In the genomic region with DNA sequence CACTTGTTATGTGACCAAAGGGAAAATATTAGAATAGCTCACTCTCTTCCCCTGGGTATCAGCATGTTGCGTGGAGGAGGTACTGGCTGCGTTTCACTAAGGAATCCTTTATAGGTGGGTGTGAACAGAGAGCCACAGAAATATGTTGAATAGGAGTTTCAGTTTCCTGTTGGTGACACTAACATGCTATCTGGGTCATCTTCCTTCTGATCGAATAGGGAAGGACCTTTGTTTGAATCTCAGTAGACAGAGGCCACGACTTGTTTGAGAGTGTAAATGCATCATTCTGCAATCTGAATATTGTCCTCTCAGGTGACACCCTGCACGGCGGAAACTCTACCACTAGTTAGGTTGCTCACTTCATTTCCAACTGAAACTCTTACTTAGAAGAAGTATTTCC, we compare ENCODE assay signal across 12 cellular contexts.
DNase-seq lines count a peak whose midpoint lies in the region; ATAC-seq and TF ChIP-seq lines count a peak whose summit lies in the region.
"Had no signal": no experiment of that assay in that cellular context is flagged by ENCODE, and none has a peak within 500 bp of the region (broad histone marks: within the 10 kb centered on the region; RNA-seq: fewer than 3 reads in every experiment).

No MANE protein-coding gene starts in this region.

- H3K4me1 ChIP-seq in gastrocnemius medialis, result peaks cover 21 to 29% of the 10 kb centered on the region in 2 donors

- no peak for TF ChIP-seq CTCF in gastrocnemius medialis (IDR thresholded peaks at IDR 0.05 in 4 of 5, conservative IDR thresholded peaks at IDR 0.05 in 1 of 5)

- DNase-seq in AML-193 (lab: John Stamatoyannopoulos, UW) (no peak), NCI-H2029 (lab: John Stamatoyannopoulos, UW) (no peak), gastrocnemius medialis (no peak), NCI-H2107 treated with DMSO at 0.1 percent for 48 hours (lab: John Stamatoyannopoulos, UW; ENCODE audit: unreplicated experiment) (no peak)
- DNase-seq: activated B cell treated with CpG ODN at 0.5 μM for 24 hours; MG63; stimulated activated naive CD4-positive, alpha-beta T cell had no signal

- no peak for TF ChIP-seq POLR2A in gastrocnemius medialis (IDR thresholded peaks at IDR 0.05)

- in situ Hi-C loops in gastrocnemius medialis (cut with MboI; ENCODE audit: low sequenced_read_pairs in 4 of 4), result loop anchor here in 3 of 4 donors (10.0 to 25.0 kb wide), 3 partner anchors 278 to 380 kb away; a partner anchor contains a TSS

- H3K4me3 ChIP-seq in gastrocnemius medialis, result no peak overlapping the region
- H3K4me3 ChIP-seq: MG63 had no signal

- H3K27me3 Mint-ChIP-seq in activated T-helper 17 cell treated with anti-CD3 and anti-CD28 coated beads, Interleukin-2, amount 50 U/mL, for 72 hours, result no peaks in the 10 kb centered on the region
- H3K27me3 Mint-ChIP-seq: activated B cell treated with CpG ODN at 0.5 μM for 24 hours had no signal

- H3K4me3 Mint-ChIP-seq in activated T-helper 17 cell treated with anti-CD3 and anti-CD28 coated beads, Interleukin-2, amount 50 U/mL, for 72 hours, result peak overlapping the region; percentile 64
- H3K4me3 Mint-ChIP-seq: activated B cell treated with CpG ODN at 0.5 μM for 24 hours had no signal

- H3K36me3 ChIP-seq in gastrocnemius medialis, result no peaks in the 10 kb centered on the region
- H3K36me3 ChIP-seq: MG63 had no signal

- no peaks in the 10 kb centered on the region for H3K9me3 ChIP-seq in gastrocnemius medialis
- H3K9me3 ChIP-seq: MG63 had no signal

- no peaks in the 10 kb centered on the region for H3K9me3 Mint-ChIP-seq in activated T-helper 17 cell treated with anti-CD3 and anti-CD28 coated beads, Interleukin-2, amount 50 U/mL, for 72 hours
- H3K9me3 Mint-ChIP-seq: activated B cell treated with CpG ODN at 0.5 μM for 24 hours had no signal

- H3K27ac Mint-ChIP-seq in activated T-helper 17 cell treated with anti-CD3 and anti-CD28 coated beads, Interleukin-2, amount 50 U/mL, for 72 hours, result peak overlapping the region; percentile 79
- H3K27ac Mint-ChIP-seq: activated B cell treated with CpG ODN at 0.5 μM for 24 hours had no signal

- H3K36me3 Mint-ChIP-seq in activated T-helper 17 cell treated with anti-CD3 and anti-CD28 coated beads, Interleukin-2, amount 50 U/mL, for 72 hours (ENCODE audit: low read depth), result peaks cover 48% of the 10 kb centered on the region

- H3K27ac ChIP-seq in gastrocnemius medialis, result no peak overlapping the region

- no peaks in the 10 kb centered on the region for H3K27me3 ChIP-seq in gastrocnemius medialis
- H3K27me3 ChIP-seq: MG63 had no signal

- intact Hi-C loops in gastrocnemius medialis (cut with DNase I; ENCODE audit: low total_unique reads), result loop anchor here (10.0 kb wide), 1 partner anchor 650 kb away; no protein-coding TSS in a partner anchor

- peak; percentile 87 for ATAC-seq in GM18511 (IDR thresholded peaks at IDR 0.05; ENCODE audit: unreplicated experiment)
- peak; percentile 73 for ATAC-seq in GM19455 (IDR thresholded peaks at IDR 0.05; ENCODE audit: unreplicated experiment)
- ATAC-seq in HG03039 (IDR thresholded peaks at IDR 0.05; ENCODE audit: unreplicated experiment), result peak; percentile 54
- peak; percentile 83 for ATAC-seq in activated T-helper 17 cell treated with anti-CD3 and anti-CD28 coated beads, Interleukin-2, amount 50 U/mL, for 72 hours (replicated peaks)
- no peak for ATAC-seq in gastrocnemius medialis
- ATAC-seq: Panc1 had no signal

- peaks cover 37% of the 10 kb centered on the region for H3K4me1 Mint-ChIP-seq in activated T-helper 17 cell treated with anti-CD3 and anti-CD28 coated beads, Interleukin-2, amount 50 U/mL, for 72 hours
- H3K4me1 Mint-ChIP-seq: activated B cell treated with CpG ODN at 0.5 μM for 24 hours had no signal

Comparison
In these comparisons a context has a peak if more than half of its experiments do, and no peak if none do; other contexts are left out.
1. ATAC-seq: peak in GM18511 (single experiment), GM19455 (single experiment), HG03039 (single experiment) and activated T-helper 17 cell treated with anti-CD3 and anti-CD28 coated beads, Interleukin-2, amount 50 U/mL, for 72 hours (single experiment); none in gastrocnemius medialis (0 of 2).